In genomic region chr6:26054937-26055669, GRCh38 we compare ENCODE assay signal across 8 cellular contexts. TPM values are rescaled to one million over a fixed set of nuclear protein-coding genes. Genes with fewer than 3 reads are reported as not detected.
A peak's percentile ranks its signal among the peaks of the same experiment; 100 is the strongest.
DNase-seq lines count a peak whose midpoint lies in the region; ATAC-seq and TF ChIP-seq lines count a peak whose summit lies in the region.

No MANE protein-coding gene starts in this region.

- H3K27ac ChIP-seq in duodenal mucosa (ENCODE audit: low read depth, low read length): peak overlapping the region; percentile 95

- TF ChIP-seq CTCF in lower leg skin (IDR thresholded peaks at IDR 0.05): no peak

- DNase-seq in C1 segment of cervical spinal cord (lab: John Stamatoyannopoulos, UW) (peak in 13 of 14 donors; percentile 23 to 92 (median 79)), NCI-H69 (lab: John Stamatoyannopoulos, UW) (peak; percentile 95), lower leg skin (ENCODE audit: low spot score in 2 of 2) (peak; percentile 97 to 98)
- DNase-seq in activated CD4-positive, alpha-beta T cell treated with anti-CD3 and anti-CD28 coated beads, Interleukin-2, amount 50 U/mL, for 4 hours: peak; percentile 70 to 71
- DNase-seq in stimulated activated CD4-positive, alpha-beta T cell treated with anti-CD3 and anti-CD28 coated beads, Interleukin-4, amount 100 ng/mL, for 48 hours (ENCODE audit: low read depth in 2 of 2): peak; percentile 76 to 79

- H3K9me3 ChIP-seq in duodenal mucosa (ENCODE audit: control insufficient read depth in 1 of 2, low read length in 2 of 2): no peaks in the 10 kb centered on the region

- no peaks in the 10 kb centered on the region for H3K27me3 ChIP-seq in duodenal mucosa (ENCODE audit: control insufficient read depth in 1 of 2, insufficient read depth in 2 of 2, low read length in 2 of 2)

- H3K4me3 ChIP-seq in duodenal mucosa (ENCODE audit: low read depth in 1 of 2, low read length in 2 of 2) (peak overlapping the region; percentile 80 to 88), lower leg skin (ENCODE audit: low read depth, poor library complexity, severe bottlenecking) (peak overlapping the region; percentile 84)

- peak overlapping the region; percentile 89 to 96 for H3K9ac ChIP-seq in duodenal mucosa (ENCODE audit: low read depth in 1 of 2, low read length in 2 of 2)

- no peak for TF ChIP-seq POLR2A in lower leg skin (IDR thresholded peaks at IDR 0.05)

- H3K4me1 ChIP-seq in duodenal mucosa (ENCODE audit: control insufficient read depth in 1 of 2, insufficient read depth in 2 of 2, low read length in 2 of 2): peaks cover 15% of the 10 kb centered on the region in 2 donors

- intact Hi-C loops in lower leg skin (cut with DNase I; ENCODE audit: low total_unique reads): no loop called here

- ATAC-seq in GM19328 (IDR thresholded peaks at IDR 0.05; ENCODE audit: unreplicated experiment) (peak; percentile 59), HG03460 (IDR thresholded peaks at IDR 0.05; ENCODE audit: unreplicated experiment) (peak; percentile 56)

- WGBS in lower leg skin, 2 donors: 0 to 1% methylated on average over 28 of the region's 28 CpGs

- no peaks in the 10 kb centered on the region for H3K36me3 ChIP-seq in duodenal mucosa (ENCODE audit: control insufficient read depth in 1 of 2, insufficient read depth in 2 of 2, low read length in 2 of 2)

RNA-seq across cellular contexts. Expression of gene HFE, which starts 32.1 kb away (rescaled TPM):
- 1 to 10 TPM; 4.2 to 6.8 (median 5.5) TPM for total RNA-seq in lower leg skin

Comparison
In these comparisons a context has a peak if more than half of its experiments do, and no peak if none do; other contexts are left out.
1. Peak in every context shown above with its lines: DNase-seq, ATAC-seq, H3K4me3 ChIP-seq and H3K27ac ChIP-seq.